24 cellular contexts compared by ENCODE assay signal in genomic region chr1:225225681-225226080, GRCh38.
"Had no signal": no experiment of that assay in that cellular context is flagged by ENCODE, and none has a peak within 500 bp of the region (broad histone marks: within the 10 kb centered on the region; RNA-seq: fewer than 3 reads in every experiment).

No MANE protein-coding gene starts in this region.

- H3K27me3 Mint-ChIP-seq: dendritic cell treated with granulocyte-macrophage colony-stimulating factor and Interleukin-4, amounts not matched to agents 40 ng/mL and 50 ng/mL, for 4 days had no signal

- DNase-seq: colonic mucosa; cortex of kidney; dermis blood vessel endothelial cell; dorsolateral prefrontal cortex; effector CD4-positive, alpha-beta T cell; effector CD8-positive, alpha-beta T cell; effector memory CD4-positive, alpha-beta T cell; effector memory CD8-positive, alpha-beta T cell; endodermal cell; erythroblast; esophagus squamous epithelium; foreskin fibroblast; foreskin keratinocyte; foreskin melanocyte; gastrocnemius medialis; glutamatergic neuron; head of caudate nucleus; heart left ventricle; heart right ventricle had no signal

- H3K27ac Mint-ChIP-seq: dendritic cell treated with granulocyte-macrophage colony-stimulating factor and Interleukin-4, amounts not matched to agents 40 ng/mL and 50 ng/mL, for 4 days; effector memory CD8-positive, alpha-beta T cell; endodermal cell had no signal

- H3K36me3 ChIP-seq: colonic mucosa, esophagus muscularis mucosa, esophagus squamous epithelium, gastrocnemius medialis, gastroesophageal sphincter, heart left ventricle, heart right ventricle had no signal

- H3K9me3 ChIP-seq: colonic mucosa, esophagus muscularis mucosa, esophagus squamous epithelium, gastrocnemius medialis had no signal

- H3K4me3 ChIP-seq: colonic mucosa, coronary artery, dorsolateral prefrontal cortex, esophagus muscularis mucosa, esophagus squamous epithelium, gastrocnemius medialis, gastroesophageal sphincter, heart left ventricle, heart right ventricle had no signal

- H3K27ac ChIP-seq: colonic mucosa, coronary artery, dorsolateral prefrontal cortex, epithelial cell of prostate, esophagus muscularis mucosa, esophagus squamous epithelium, foreskin keratinocyte, gastrocnemius medialis, gastroesophageal sphincter, heart left ventricle, heart right ventricle had no signal

- H3K4me1 ChIP-seq: colonic mucosa, esophagus muscularis mucosa, esophagus squamous epithelium, foreskin keratinocyte, gastrocnemius medialis, gastroesophageal sphincter, heart left ventricle, heart right ventricle had no signal

- H3K9me3 Mint-ChIP-seq: dendritic cell treated with granulocyte-macrophage colony-stimulating factor and Interleukin-4, amounts not matched to agents 40 ng/mL and 50 ng/mL, for 4 days had no signal

- H3K27me3 ChIP-seq: colonic mucosa, dorsolateral prefrontal cortex, esophagus muscularis mucosa, esophagus squamous epithelium, foreskin keratinocyte, gastrocnemius medialis, gastroesophageal sphincter, heart left ventricle, heart right ventricle had no signal

- H3K4me3 Mint-ChIP-seq: dendritic cell treated with granulocyte-macrophage colony-stimulating factor and Interleukin-4, amounts not matched to agents 40 ng/mL and 50 ng/mL, for 4 days; effector memory CD8-positive, alpha-beta T cell; endodermal cell had no signal
